Comparison of ENCODE assay signal across 16 cellular contexts in the genomic region with DNA sequence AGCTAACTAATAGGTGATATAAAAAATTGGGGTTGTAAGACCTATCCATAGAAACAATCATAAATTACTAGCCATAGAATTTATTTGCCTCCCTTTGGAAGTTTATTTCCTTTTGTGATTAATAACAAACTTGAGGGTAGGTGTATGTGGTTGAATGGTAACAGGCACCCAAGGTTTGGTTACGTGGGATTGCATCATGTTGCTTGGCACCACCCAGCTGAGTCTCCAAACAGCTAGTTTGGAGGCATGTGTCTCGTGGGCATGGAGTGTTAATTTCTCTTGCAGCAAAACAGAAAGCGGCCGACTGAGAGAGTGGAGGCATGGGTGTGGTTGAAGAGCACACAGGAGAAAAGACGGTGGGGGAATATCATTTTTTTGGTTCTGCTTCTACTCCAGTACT.
"Had no signal": no experiment of that assay in that cellular context is flagged by ENCODE, and none has a peak within 500 bp of the region (broad histone marks: within the 10 kb centered on the region; RNA-seq: fewer than 3 reads in every experiment).

No MANE protein-coding gene starts in this region.

- H3K9me3 ChIP-seq: gastrocnemius medialis, psoas muscle, upper lobe of right lung had no signal

- H3K4me1 ChIP-seq: gastrocnemius medialis, heart right ventricle, psoas muscle, upper lobe of right lung had no signal

- H3K4me3 Mint-ChIP-seq: activated naive CD4-positive, alpha-beta T cell treated with anti-CD3 and anti-CD28 coated beads, Interleukin-2, amount 50 U/mL, for 24 hours; nephron had no signal

- H3K36me3 ChIP-seq: gastrocnemius medialis, heart right ventricle, upper lobe of right lung had no signal

- H3K4me1 Mint-ChIP-seq: activated naive CD4-positive, alpha-beta T cell treated with anti-CD3 and anti-CD28 coated beads, Interleukin-2, amount 50 U/mL, for 24 hours; nephron had no signal

- H3K4me3 ChIP-seq: gastrocnemius medialis, heart right ventricle, psoas muscle, upper lobe of right lung had no signal

- H3K36me3 Mint-ChIP-seq: activated naive CD4-positive, alpha-beta T cell treated with anti-CD3 and anti-CD28 coated beads, Interleukin-2, amount 50 U/mL, for 24 hours had no signal

- ATAC-seq: gastrocnemius medialis, heart right ventricle, left lobe of liver, psoas muscle, sciatic nerve, upper lobe of right lung had no signal

- H3K27ac Mint-ChIP-seq: activated naive CD4-positive, alpha-beta T cell treated with anti-CD3 and anti-CD28 coated beads, Interleukin-2, amount 50 U/mL, for 24 hours; nephron had no signal

- H3K27ac ChIP-seq: gastrocnemius medialis, heart right ventricle, psoas muscle, upper lobe of right lung, VCaP had no signal

- DNase-seq: activated effector memory CD4-positive, alpha-beta T cell treated with Interleukin-2 at 50 U/mL for 16 hours; central memory CD4-positive, alpha-beta T cell; cortex of kidney; effector memory CD4-positive, alpha-beta T cell; gastrocnemius medialis; heart right ventricle; islet precursor cell; psoas muscle; stimulated activated naive CD4-positive, alpha-beta T cell treated with Interleukin-2 at 50 U/mL for 16 hours; T1000; upper lobe of right lung had no signal

- H3K27me3 ChIP-seq: gastrocnemius medialis, heart right ventricle, upper lobe of right lung had no signal
